In genomic region chr3:151328298-151329036, GRCh38 we compare ENCODE assay signal across 9 cellular contexts. TPM values are rescaled to one million over a fixed set of nuclear protein-coding genes. Genes with fewer than 3 reads are reported as not detected.
A peak's percentile ranks its signal among the peaks of the same experiment; 100 is the strongest.
DNase-seq lines count a peak whose midpoint lies in the region; ATAC-seq and TF ChIP-seq lines count a peak whose summit lies in the region.
"Had no signal": no experiment of that assay in that cellular context is flagged by ENCODE, and none has a peak within 500 bp of the region (broad histone marks: within the 10 kb centered on the region; RNA-seq: fewer than 3 reads in every experiment).

No MANE protein-coding gene starts in this region.

- peak; percentile 28 for ATAC-seq in T-helper 17 cell
- ATAC-seq in stimulated activated naive CD8-positive, alpha-beta T cell treated with anti-CD3 and anti-CD28 coated beads, Interleukin-15, Interleukin-2, amounts not matched to agents 100 U/mL and 50 U/mL, for 24 hours = peak; percentile 81

- no peak overlapping the region for H3K4me3 ChIP-seq in fibroblast of the aortic adventitia (ENCODE audit: low read depth, low read length)

- no peaks in the 10 kb centered on the region for H3K9me3 ChIP-seq in T-helper 17 cell (ENCODE audit: control insufficient read depth, low read length, poor library complexity, severe bottlenecking)

- no peaks in the 10 kb centered on the region for H3K9me3 Mint-ChIP-seq in activated T-cell treated with anti-CD3 and anti-CD28 coated beads, Interleukin-2, amount 50 U/mL, for 24 hours
- H3K9me3 Mint-ChIP-seq: CD4-positive, alpha-beta memory T cell had no signal

- H3K36me3 Mint-ChIP-seq in activated T-cell treated with anti-CD3 and anti-CD28 coated beads, Interleukin-2, amount 50 U/mL, for 24 hours (ENCODE audit: low read depth) = no peaks in the 10 kb centered on the region
- H3K36me3 Mint-ChIP-seq in T-helper 17 cell (ENCODE audit: low read depth) = no peaks in the 10 kb centered on the region
- H3K36me3 Mint-ChIP-seq: CD4-positive, alpha-beta memory T cell had no signal

- H3K4me3 Mint-ChIP-seq in activated T-cell treated with anti-CD3 and anti-CD28 coated beads, Interleukin-2, amount 50 U/mL, for 24 hours = peak overlapping the region; percentile 53
- peak overlapping the region; percentile 57 for H3K4me3 Mint-ChIP-seq in T-helper 17 cell

- H3K27me3 Mint-ChIP-seq in activated T-cell treated with anti-CD3 and anti-CD28 coated beads, Interleukin-2, amount 50 U/mL, for 24 hours = peaks cover 11% of the 10 kb centered on the region
- H3K27me3 Mint-ChIP-seq in T-helper 17 cell = peaks cover 53% of the 10 kb centered on the region

- no peak for TF ChIP-seq CTCF in fibroblast of the aortic adventitia (IDR thresholded peaks at IDR 0.05; ENCODE audit: insufficient read depth, low read length)

- no peak for DNase-seq in activated T-cell treated with anti-CD3 and anti-CD28 coated beads, Interleukin-2, amount 50 U/mL, for 24 hours
- DNase-seq in activated T-cell treated with anti-CD3 and anti-CD28 coated beads for 4 hours (no peak), T-helper 17 cell (no peak), fibroblast of the aortic adventitia (ENCODE audit: low read depth) (peak; percentile 48), RPMI8226 (no peak), NCI-H1105 treated with DMSO at 0.1 percent for 48 hours (lab: John Stamatoyannopoulos, UW) (no peak), NCI-H1436 treated with DMSO at 0.1 percent for 48 hours (lab: John Stamatoyannopoulos, UW) (no peak)
- peak; percentile 16 for DNase-seq in stimulated activated naive CD8-positive, alpha-beta T cell treated with anti-CD3 and anti-CD28 coated beads, Interleukin-15, Interleukin-2, amounts not matched to agents 100 U/mL and 50 U/mL, for 24 hours

- peak overlapping the region; percentile 34 for H3K27ac Mint-ChIP-seq in activated T-cell treated with anti-CD3 and anti-CD28 coated beads, Interleukin-2, amount 50 U/mL, for 24 hours
- no peak overlapping the region for H3K27ac Mint-ChIP-seq in T-helper 17 cell
- H3K27ac Mint-ChIP-seq: CD4-positive, alpha-beta memory T cell had no signal

- H3K4me1 Mint-ChIP-seq in activated T-cell treated with anti-CD3 and anti-CD28 coated beads, Interleukin-2, amount 50 U/mL, for 24 hours (ENCODE audit: low read depth) = peaks cover 21% of the 10 kb centered on the region
- peaks cover 4% of the 10 kb centered on the region for H3K4me1 Mint-ChIP-seq in T-helper 17 cell

RNA-seq across cellular contexts. Expression of gene P2RY13, which starts 0.9 kb away (rescaled TPM):
- under 1 TPM; 0.26 to 0.82 TPM for total RNA-seq in T-helper 17 cell
- total RNA-seq in fibroblast of the aortic adventitia (ENCODE audit: low replicate concordance) = not detected in 2 replicates
- total RNA-seq: CD4-positive, alpha-beta memory T cell had no signal

RNA-seq across cellular contexts. Expression of gene GPR87, which starts 11.8 kb away (rescaled TPM):
- total RNA-seq in T-helper 17 cell (not detected), fibroblast of the aortic adventitia (ENCODE audit: low replicate concordance) (0.18 TPM in 1 of 2 replicates, not detected in the other)
- total RNA-seq: CD4-positive, alpha-beta memory T cell had no signal

RNA-seq across cellular contexts. Expression of gene P2RY14, which starts 50.1 kb away (rescaled TPM):
- total RNA-seq in T-helper 17 cell (under 1 TPM; 0.26 to 0.90 TPM), fibroblast of the aortic adventitia (ENCODE audit: low replicate concordance) (0.41 TPM in 1 of 2 replicates, not detected in the other)

RNA-seq across cellular contexts. Expression of gene P2RY12, which starts 56.1 kb away (rescaled TPM):
- total RNA-seq in T-helper 17 cell = 10 to 100 TPM in 1 of 2 donors, under 1 TPM in 1; 0.62 to 19.8 TPM
- total RNA-seq in fibroblast of the aortic adventitia (ENCODE audit: low replicate concordance) = 0.18 and 0.82 TPM in 2 replicates
- total RNA-seq: CD4-positive, alpha-beta memory T cell had no signal

Comparison
In these comparisons a context has a peak if more than half of its experiments do, and no peak if none do; other contexts are left out.
1. DNase-seq: peak in fibroblast of the aortic adventitia (single experiment) and stimulated activated naive CD8-positive, alpha-beta T cell treated with anti-CD3 and anti-CD28 coated beads, Interleukin-15, Interleukin-2, amounts not matched to agents 100 U/mL and 50 U/mL, for 24 hours (single experiment); none in activated T-cell treated with anti-CD3 and anti-CD28 coated beads, Interleukin-2, amount 50 U/mL, for 24 hours (single experiment), activated T-cell treated with anti-CD3 and anti-CD28 coated beads for 4 hours (single experiment), T-helper 17 cell (0 of 3), RPMI8226 (single experiment), NCI-H1105 treated with DMSO at 0.1 percent for 48 hours (single experiment) and NCI-H1436 treated with DMSO at 0.1 percent for 48 hours (single experiment).